ENCODE assay signal across 1 cellular context in genomic region chr9:82101475-82101874, GRCh38.
TF ChIP-seq lines count a peak whose summit lies in the region.

No MANE protein-coding gene starts in this region.

TF ChIP-seq in GM23338, 12 proteins besides CTCF, POLR2A, EP300 and RAD21 (continued from another document):
- no peak for TF ChIP-seq ZNF462 (CRISPR knock-in tag; IDR thresholded peaks at IDR 0.05)
- no peak for TF ChIP-seq ZNF114 (CRISPR knock-in tag; IDR thresholded peaks at IDR 0.05)
- no peak for TF ChIP-seq EZH2phosphoT487 (IDR thresholded peaks at IDR 0.05; ENCODE audit: unreplicated experiment)
- no peak for TF ChIP-seq ZNF331 (CRISPR knock-in tag; IDR thresholded peaks at IDR 0.05; ENCODE audit: low read depth)
- TF ChIP-seq NANOG (IDR thresholded peaks at IDR 0.05; ENCODE audit: borderline replicate concordance) = no peak
- TF ChIP-seq REST (IDR thresholded peaks at IDR 0.05; ENCODE audit: unreplicated experiment) = no peak
- TF ChIP-seq POLR2AphosphoS5 (IDR thresholded peaks at IDR 0.05; ENCODE audit: low read depth) = no peak
- TF ChIP-seq, protein P1, sequence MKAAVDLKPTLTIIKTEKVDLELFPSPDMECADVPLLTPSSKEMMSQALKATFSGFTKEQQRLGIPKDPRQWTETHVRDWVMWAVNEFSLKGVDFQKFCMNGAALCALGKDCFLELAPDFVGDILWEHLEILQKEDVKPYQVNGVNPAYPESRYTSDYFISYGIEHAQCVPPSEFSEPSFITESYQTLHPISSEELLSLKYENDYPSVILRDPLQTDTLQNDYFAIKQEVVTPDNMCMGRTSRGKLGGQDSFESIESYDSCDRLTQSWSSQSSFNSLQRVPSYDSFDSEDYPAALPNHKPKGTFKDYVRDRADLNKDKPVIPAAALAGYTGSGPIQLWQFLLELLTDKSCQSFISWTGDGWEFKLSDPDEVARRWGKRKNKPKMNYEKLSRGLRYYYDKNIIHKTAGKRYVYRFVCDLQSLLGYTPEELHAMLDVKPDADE (IDR thresholded peaks at IDR 0.05) = no peak
- TF ChIP-seq JUNB (IDR thresholded peaks at IDR 0.05; ENCODE audit: unreplicated experiment) = no peak
- no peak for TF ChIP-seq CREB1 (CRISPR knock-in tag; IDR thresholded peaks at IDR 0.05; ENCODE audit: low read depth)
